In the genomic region with DNA sequence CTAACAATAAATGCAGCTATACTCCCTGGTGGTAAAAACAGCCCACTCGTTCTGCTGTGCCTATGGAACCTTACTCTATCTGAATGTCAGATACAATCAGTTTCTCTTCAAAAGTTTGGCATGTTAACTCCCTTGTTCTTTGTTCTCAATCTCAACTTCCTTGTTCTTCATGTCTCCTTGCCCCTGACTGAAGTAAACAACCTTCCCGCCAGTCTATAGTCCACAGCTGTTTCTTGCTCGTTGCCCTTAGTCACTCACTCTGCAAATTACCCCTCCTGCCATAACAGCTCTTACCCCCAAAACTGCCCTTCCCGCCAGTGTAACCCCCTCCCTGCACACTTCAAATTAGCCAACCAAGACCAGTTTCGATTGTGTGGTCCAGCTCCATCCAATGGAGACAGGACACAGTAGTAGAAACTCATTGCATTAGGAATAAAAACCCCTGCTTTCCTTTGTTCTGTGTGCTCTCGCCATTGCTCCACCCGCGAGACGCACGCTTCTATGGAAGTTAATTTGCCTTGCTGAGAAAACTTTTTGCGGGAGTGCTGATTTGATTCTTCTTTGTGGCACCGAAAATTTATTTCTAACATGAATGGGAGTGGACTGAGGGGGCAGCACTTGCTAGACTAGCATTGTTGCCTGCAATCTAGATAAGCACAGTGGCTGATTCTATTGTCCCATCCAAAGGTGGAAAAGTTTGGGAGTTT, we compare ENCODE assay signal across 1 cellular context.
TF ChIP-seq lines count a peak whose summit lies in the region.

No MANE protein-coding gene starts in this region.

TF ChIP-seq in HepG2, 621 proteins besides CTCF, POLR2A, EP300 and RAD21:
- TF ChIP-seq, protein P1, sequence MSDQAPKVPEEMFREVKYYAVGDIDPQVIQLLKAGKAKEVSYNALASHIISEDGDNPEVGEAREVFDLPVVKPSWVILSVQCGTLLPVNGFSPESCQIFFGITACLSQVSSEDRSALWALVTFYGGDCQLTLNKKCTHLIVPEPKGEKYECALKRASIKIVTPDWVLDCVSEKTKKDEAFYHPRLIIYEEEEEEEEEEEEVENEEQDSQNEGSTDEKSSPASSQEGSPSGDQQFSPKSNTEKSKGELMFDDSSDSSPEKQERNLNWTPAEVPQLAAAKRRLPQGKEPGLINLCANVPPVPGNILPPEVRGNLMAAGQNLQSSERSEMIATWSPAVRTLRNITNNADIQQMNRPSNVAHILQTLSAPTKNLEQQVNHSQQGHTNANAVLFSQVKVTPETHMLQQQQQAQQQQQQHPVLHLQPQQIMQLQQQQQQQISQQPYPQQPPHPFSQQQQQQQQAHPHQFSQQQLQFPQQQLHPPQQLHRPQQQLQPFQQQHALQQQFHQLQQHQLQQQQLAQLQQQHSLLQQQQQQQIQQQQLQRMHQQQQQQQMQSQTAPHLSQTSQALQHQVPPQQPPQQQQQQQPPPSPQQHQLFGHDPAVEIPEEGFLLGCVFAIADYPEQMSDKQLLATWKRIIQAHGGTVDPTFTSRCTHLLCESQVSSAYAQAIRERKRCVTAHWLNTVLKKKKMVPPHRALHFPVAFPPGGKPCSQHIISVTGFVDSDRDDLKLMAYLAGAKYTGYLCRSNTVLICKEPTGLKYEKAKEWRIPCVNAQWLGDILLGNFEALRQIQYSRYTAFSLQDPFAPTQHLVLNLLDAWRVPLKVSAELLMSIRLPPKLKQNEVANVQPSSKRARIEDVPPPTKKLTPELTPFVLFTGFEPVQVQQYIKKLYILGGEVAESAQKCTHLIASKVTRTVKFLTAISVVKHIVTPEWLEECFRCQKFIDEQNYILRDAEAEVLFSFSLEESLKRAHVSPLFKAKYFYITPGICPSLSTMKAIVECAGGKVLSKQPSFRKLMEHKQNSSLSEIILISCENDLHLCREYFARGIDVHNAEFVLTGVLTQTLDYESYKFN (CRISPR knock-in tag; conservative IDR thresholded peaks at IDR 0.05) = no peak
- TF ChIP-seq, protein P2, sequence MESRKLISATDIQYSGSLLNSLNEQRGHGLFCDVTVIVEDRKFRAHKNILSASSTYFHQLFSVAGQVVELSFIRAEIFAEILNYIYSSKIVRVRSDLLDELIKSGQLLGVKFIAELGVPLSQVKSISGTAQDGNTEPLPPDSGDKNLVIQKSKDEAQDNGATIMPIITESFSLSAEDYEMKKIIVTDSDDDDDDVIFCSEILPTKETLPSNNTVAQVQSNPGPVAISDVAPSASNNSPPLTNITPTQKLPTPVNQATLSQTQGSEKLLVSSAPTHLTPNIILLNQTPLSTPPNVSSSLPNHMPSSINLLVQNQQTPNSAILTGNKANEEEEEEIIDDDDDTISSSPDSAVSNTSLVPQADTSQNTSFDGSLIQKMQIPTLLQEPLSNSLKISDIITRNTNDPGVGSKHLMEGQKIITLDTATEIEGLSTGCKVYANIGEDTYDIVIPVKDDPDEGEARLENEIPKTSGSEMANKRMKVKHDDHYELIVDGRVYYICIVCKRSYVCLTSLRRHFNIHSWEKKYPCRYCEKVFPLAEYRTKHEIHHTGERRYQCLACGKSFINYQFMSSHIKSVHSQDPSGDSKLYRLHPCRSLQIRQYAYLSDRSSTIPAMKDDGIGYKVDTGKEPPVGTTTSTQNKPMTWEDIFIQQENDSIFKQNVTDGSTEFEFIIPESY (CRISPR knock-in tag; IDR thresholded peaks at IDR 0.05) = 0 out of 2 replicates have a peak, but pooled peaks have one; percentile 15
TF ChIP-seq in HepG2: peak in this region for 1.
